1 cellular context compared by ENCODE assay signal in genomic region chr9:127311239-127311741, GRCh38.
TF ChIP-seq lines count a peak whose summit lies in the region.

No MANE protein-coding gene starts in this region.

TF ChIP-seq in SK-N-SH, 30 proteins besides CTCF, POLR2A, EP300 and RAD21 (continued from another document):
- TF ChIP-seq REST (IDR thresholded peaks at IDR 0.05; ENCODE audit: low read depth, low read length) = no peak
- no peak for TF ChIP-seq IRF3 (IDR thresholded peaks at IDR 0.05; ENCODE audit: low read depth, low read length)
- no peak for TF ChIP-seq MXI1 (IDR thresholded peaks at IDR 0.05; ENCODE audit: low read depth, low read length)
- no peak for TF ChIP-seq RFX5 (IDR thresholded peaks at IDR 0.05; ENCODE audit: low read length)
- no peak for TF ChIP-seq USF1 (IDR thresholded peaks at IDR 0.05; ENCODE audit: borderline replicate concordance, low read depth)
- TF ChIP-seq ELF1 (IDR thresholded peaks at IDR 0.05) = no peak
- TF ChIP-seq POLR2AphosphoS5 (IDR thresholded peaks at IDR 0.05; ENCODE audit: low read depth, low read length) = no peak; the same call in 1 of the 2 replicates
- TF ChIP-seq ZBTB33 (IDR thresholded peaks at IDR 0.05; ENCODE audit: borderline replicate concordance, low read depth) = no peak
- no peak for TF ChIP-seq USF2 (IDR thresholded peaks at IDR 0.05; ENCODE audit: borderline replicate concordance, low read depth, low read length)
- TF ChIP-seq FOXJ3 (CRISPR knock-in tag; IDR thresholded peaks at IDR 0.05) = no peak
- TF ChIP-seq SMC3 (IDR thresholded peaks at IDR 0.05; ENCODE audit: low read depth, low read length) = peak; percentile 20; the same call in 1 of the 2 replicates
- TF ChIP-seq SIN3A (IDR thresholded peaks at IDR 0.05; ENCODE audit: borderline replicate concordance, low read depth, low read length) = no peak
- TF ChIP-seq PBX3 (IDR thresholded peaks at IDR 0.05) = peak; percentile 34
- peak; percentile 77 for TF ChIP-seq TCF12 (IDR thresholded peaks at IDR 0.05)
